Comparison of ENCODE assay signal across 25 cellular contexts in genomic region chr15:52718551-52718950, GRCh38.
"Had no signal": no experiment of that assay in that cellular context is flagged by ENCODE, and none has a peak within 500 bp of the region (broad histone marks: within the 10 kb centered on the region; RNA-seq: fewer than 3 reads in every experiment).

No MANE protein-coding gene starts in this region.

- H3K27me3 Mint-ChIP-seq: activated CD4-positive, alpha-beta memory T cell treated with anti-CD3 and anti-CD28 coated beads for 36 hours; activated CD4-positive, alpha-beta T cell treated with anti-CD3 and anti-CD28 coated beads for 36 hours had no signal

- ATAC-seq: activated CD4-positive, alpha-beta T cell treated with anti-CD3 and anti-CD28 coated beads for 36 hours; activated CD8-positive, alpha-beta memory T cell treated with anti-CD3 and anti-CD28 coated beads, Interleukin-2, amount 10 ng/mL, durations not matched to agents 7 days and 5 days; activated CD8-positive, alpha-beta T cell treated with anti-CD3 and anti-CD28 coated beads, Interleukin-2, amount 10 ng/mL, durations not matched to agents 7 days and 5 days; activated T-cell treated with anti-CD3 and anti-CD28 coated beads, Interleukin-2, amount 50 U/mL, for 72 hours; esophagus mucosa; T-helper 17 cell had no signal

- H3K36me3 Mint-ChIP-seq: activated CD4-positive, alpha-beta memory T cell treated with anti-CD3 and anti-CD28 coated beads for 36 hours; activated CD8-positive, alpha-beta memory T cell treated with anti-CD3 and anti-CD28 coated beads, Interleukin-2, amount 10 ng/mL, durations not matched to agents 7 days and 5 days; activated naive CD8-positive, alpha-beta T cell had no signal

- H3K27ac ChIP-seq: brain microvascular endothelial cell had no signal

- H3K27ac Mint-ChIP-seq: activated CD4-positive, alpha-beta memory T cell treated with anti-CD3 and anti-CD28 coated beads for 36 hours; activated CD4-positive, alpha-beta T cell treated with anti-CD3 and anti-CD28 coated beads for 36 hours; activated CD4-positive, alpha-beta T cell treated with anti-CD3 and anti-CD28 coated beads, Interleukin-2, amount 10 ng/mL, durations not matched to agents 24 days and 14 days; activated CD8-positive, alpha-beta memory T cell treated with anti-CD3 and anti-CD28 coated beads, Interleukin-2, amount 10 ng/mL, durations not matched to agents 7 days and 5 days; activated CD8-positive, alpha-beta T cell treated with anti-CD3 and anti-CD28 coated beads, Interleukin-2, amount 10 ng/mL, durations not matched to agents 7 days and 5 days; activated naive CD8-positive, alpha-beta T cell; activated T-cell treated with anti-CD3 and anti-CD28 coated beads, Interleukin-2, amount 50 U/mL, for 72 hours; T-helper 17 cell had no signal

- H3K36me3 ChIP-seq: brain microvascular endothelial cell had no signal

- H3K27me3 ChIP-seq: brain microvascular endothelial cell had no signal

- H3K4me3 Mint-ChIP-seq: activated CD4-positive, alpha-beta memory T cell treated with anti-CD3 and anti-CD28 coated beads for 36 hours; activated CD4-positive, alpha-beta T cell treated with anti-CD3 and anti-CD28 coated beads for 36 hours; activated CD4-positive, alpha-beta T cell treated with anti-CD3 and anti-CD28 coated beads, Interleukin-2, amount 10 ng/mL, durations not matched to agents 24 days and 14 days; activated CD8-positive, alpha-beta memory T cell treated with anti-CD3 and anti-CD28 coated beads, Interleukin-2, amount 10 ng/mL, durations not matched to agents 7 days and 5 days; activated CD8-positive, alpha-beta T cell treated with anti-CD3 and anti-CD28 coated beads, Interleukin-2, amount 10 ng/mL, durations not matched to agents 7 days and 5 days; activated naive CD8-positive, alpha-beta T cell; activated T-cell treated with anti-CD3 and anti-CD28 coated beads, Interleukin-2, amount 50 U/mL, for 72 hours; T-helper 17 cell had no signal

- DNase-seq: activated CD4-positive, alpha-beta memory T cell treated with anti-CD3 and anti-CD28 coated beads for 36 hours; activated CD4-positive, alpha-beta T cell treated with anti-CD3 and anti-CD28 coated beads for 36 hours; activated CD4-positive, alpha-beta T cell treated with anti-CD3 and anti-CD28 coated beads, Interleukin-2, amount 10 ng/mL, durations not matched to agents 24 days and 14 days; activated CD4-positive, CD25-positive, alpha-beta regulatory T cell; activated CD4-positive, CD25-positive, alpha-beta regulatory T cell treated with anti-CD3 and anti-CD28 coated beads, Interleukin-2, amount 50 U/mL, for 72 hours; activated CD8-positive, alpha-beta memory T cell treated with anti-CD3 and anti-CD28 coated beads, Interleukin-2, amount 10 ng/mL, durations not matched to agents 7 days and 5 days; activated CD8-positive, alpha-beta memory T cell treated with anti-CD3 and anti-CD28 coated beads, Interleukin-2, amount 50 U/mL, for 4 hours; activated CD8-positive, alpha-beta T cell treated with anti-CD3 and anti-CD28 coated beads, Interleukin-2, amount 10 ng/mL, durations not matched to agents 7 days and 5 days; activated gamma-delta T cell treated with Interleukin-2 at 50 U/mL for 16 hours; activated naive CD4-positive, alpha-beta T cell treated with anti-CD3 and anti-CD28 coated beads, Interleukin-2, amount 50 U/mL, for 16 hours; activated naive CD4-positive, alpha-beta T cell treated with Interleukin-2 at 50 U/mL for 16 hours; activated T-cell treated with anti-CD3 and anti-CD28 coated beads, Interleukin-2, amount 50 U/mL, for 1 hour; activated T-cell treated with anti-CD3 and anti-CD28 coated beads, Interleukin-2, amount 50 U/mL, for 72 hours; amniotic stem cell; anterior cingulate cortex; brain microvascular endothelial cell; caudate nucleus; cortex of kidney; effector CD8-positive, alpha-beta T cell; foreskin fibroblast; head of caudate nucleus; T-helper 1 cell; T-helper 17 cell had no signal

- H3K4me1 Mint-ChIP-seq: activated CD4-positive, alpha-beta T cell treated with anti-CD3 and anti-CD28 coated beads for 36 hours; activated CD4-positive, alpha-beta T cell treated with anti-CD3 and anti-CD28 coated beads, Interleukin-2, amount 10 ng/mL, durations not matched to agents 24 days and 14 days; activated CD8-positive, alpha-beta memory T cell treated with anti-CD3 and anti-CD28 coated beads, Interleukin-2, amount 10 ng/mL, durations not matched to agents 7 days and 5 days; T-helper 17 cell had no signal

- H3K9me3 Mint-ChIP-seq: activated CD4-positive, alpha-beta memory T cell treated with anti-CD3 and anti-CD28 coated beads for 36 hours; activated CD4-positive, alpha-beta T cell treated with anti-CD3 and anti-CD28 coated beads, Interleukin-2, amount 10 ng/mL, durations not matched to agents 24 days and 14 days; activated T-cell treated with anti-CD3 and anti-CD28 coated beads, Interleukin-2, amount 50 U/mL, for 72 hours had no signal
